ENCODE assay signal across 14 cellular contexts in genomic region chr21:45001134-45002095, GRCh38.
DNase-seq lines count a peak whose midpoint lies in the region; ATAC-seq, FAIRE-seq and TF ChIP-seq lines count a peak whose summit lies in the region.
"Had no signal": no experiment of that assay in that cellular context is flagged by ENCODE, and none has a peak within 500 bp of the region (broad histone marks: within the 10 kb centered on the region; RNA-seq: fewer than 3 reads in every experiment).

No MANE protein-coding gene starts in this region.

- H3K27me3 ChIP-seq in bronchial epithelial cell (ENCODE audit: control insufficient read depth, insufficient read depth, low read length) (no peaks in the 10 kb centered on the region), lower lobe of right lung (ENCODE audit: low read depth) (no peaks in the 10 kb centered on the region)

- DNase-seq in A172 (ENCODE audit: low spot score), result peak; percentile 90
- DNase-seq in HFFc6, result peak; percentile 13
- DNase-seq in bronchial epithelial cell (ENCODE audit: low read depth), result peak; percentile 61
- DNase-seq in lower lobe of right lung, result peak; percentile 47
- DNase-seq in NCI-H524 (lab: John Stamatoyannopoulos, UW), result no peak
- DNase-seq in islet precursor cell, result no peak
- DNase-seq in NCI-H774 (lab: John Stamatoyannopoulos, UW), result no peak
- DNase-seq: activated T-cell treated with anti-CD3 and anti-CD28 coated beads, Interleukin-2, amount 50 U/mL, for 24 hours; esophagus squamous epithelium; SHP77 treated with DMSO at 0.1 percent for 48 hours had no signal

- ATAC-seq in lower lobe of right lung, result no peak
- ATAC-seq in GM18511 (IDR thresholded peaks at IDR 0.05; ENCODE audit: unreplicated experiment), result no peak

- H3K9me3 ChIP-seq in lower lobe of right lung, result no peaks in the 10 kb centered on the region
- H3K9me3 ChIP-seq: esophagus squamous epithelium had no signal

- H3K36me3 ChIP-seq in bronchial epithelial cell (ENCODE audit: control insufficient read depth, insufficient read depth, low read length) (no peaks in the 10 kb centered on the region), lower lobe of right lung (no peaks in the 10 kb centered on the region)
- H3K36me3 ChIP-seq: esophagus squamous epithelium had no signal

- FAIRE-seq in bronchial epithelial cell (lab: Jason Lieb, UNC), result no peak

- H3K27me3 Mint-ChIP-seq in HFFc6 (ENCODE audit: insufficient read depth), result peaks cover 16% of the 10 kb centered on the region
- H3K27me3 Mint-ChIP-seq: activated T-cell treated with anti-CD3 and anti-CD28 coated beads, Interleukin-2, amount 50 U/mL, for 24 hours; CD4-positive, alpha-beta T cell had no signal

- H3K4me3 Mint-ChIP-seq in HFFc6, result no peak overlapping the region
- H3K4me3 Mint-ChIP-seq: activated T-cell treated with anti-CD3 and anti-CD28 coated beads, Interleukin-2, amount 50 U/mL, for 24 hours; CD4-positive, alpha-beta T cell; IgD-negative memory B cell had no signal

- no peaks in the 10 kb centered on the region for H3K36me3 Mint-ChIP-seq in HFFc6 (ENCODE audit: low read depth)
- H3K36me3 Mint-ChIP-seq: IgD-negative memory B cell had no signal

- no peak overlapping the region for H3K27ac Mint-ChIP-seq in HFFc6
- H3K27ac Mint-ChIP-seq: activated T-cell treated with anti-CD3 and anti-CD28 coated beads, Interleukin-2, amount 50 U/mL, for 24 hours; CD4-positive, alpha-beta T cell; IgD-negative memory B cell had no signal

- no peak overlapping the region for H3K27ac ChIP-seq in lower lobe of right lung
- H3K27ac ChIP-seq: parathyroid adenoma had no signal

- no peak overlapping the region for H3K4me3 ChIP-seq in bronchial epithelial cell (ENCODE audit: low read depth, low read length)
- no peak overlapping the region for H3K4me3 ChIP-seq in lower lobe of right lung

- intact Hi-C loops in lower lobe of right lung (cut with DNase I), result no loop called here

- TF ChIP-seq CTCF in HFFc6 (IDR thresholded peaks at IDR 0.05) (no peak), bronchial epithelial cell (IDR thresholded peaks at IDR 0.05; ENCODE audit: insufficient read depth, low read length, severe bottlenecking) (no peak), lower lobe of right lung (IDR thresholded peaks at IDR 0.05) (no peak)

- H3K4me1 ChIP-seq in lower lobe of right lung, result no peaks in the 10 kb centered on the region
- H3K4me1 ChIP-seq: parathyroid adenoma had no signal

- H3K9me3 Mint-ChIP-seq in HFFc6, result no peaks in the 10 kb centered on the region
- H3K9me3 Mint-ChIP-seq: CD4-positive, alpha-beta T cell had no signal

- no peaks in the 10 kb centered on the region for H3K4me1 Mint-ChIP-seq in HFFc6 (ENCODE audit: low read depth)

Comparison
In these comparisons a context has a peak if more than half of its experiments do, and no peak if none do; other contexts are left out.
1. DNase-seq: peak in A172 (single experiment), HFFc6 (single experiment), bronchial epithelial cell (single experiment) and lower lobe of right lung (single experiment); none in NCI-H524 (0 of 2), islet precursor cell (single experiment) and NCI-H774 (single experiment).